8 cellular contexts compared by ENCODE assay signal in genomic region chr6:4775591-4776492, GRCh38. TPM values are rescaled to one million over a fixed set of nuclear protein-coding genes. Genes with fewer than 3 reads are reported as not detected.
DNase-seq lines count a peak whose midpoint lies in the region; ATAC-seq and TF ChIP-seq lines count a peak whose summit lies in the region.

TSS of gene CDYL (plus strand) at chr6:4776404. CDS start at chr6:4776784, 380 bp downstream.

- TF ChIP-seq CTCF in GM06990 (IDR thresholded peaks at IDR 0.05; ENCODE audit: insufficient read depth, low read length, poor library complexity, severe bottlenecking) (no peak), glutamatergic neuron (IDR thresholded peaks at IDR 0.05; ENCODE audit: partially characterized antibody, unreplicated experiment) (peak; percentile 11), ovary (IDR thresholded peaks at IDR 0.05) (peak in 1 of 3 donors; percentile 37), thoracic aorta (IDR thresholded peaks at IDR 0.05) (no peak)

- H3K4me1 Mint-ChIP-seq in activated naive CD4-positive, alpha-beta T cell treated with anti-CD3 and anti-CD28 coated beads, Interleukin-2, amount 50 U/mL, for 24 hours: peaks cover 60% of the 10 kb centered on the region
- H3K4me1 Mint-ChIP-seq in glutamatergic neuron (ENCODE audit: low read depth, unreplicated experiment): peaks cover 10% of the 10 kb centered on the region

- H3K4me3 ChIP-seq in GM06990 (replicated peaks; ENCODE audit: low read depth, low read length): peak within 1 kb of the TSS; percentile 72
- peak within 1 kb of the TSS; percentile 69 for H3K4me3 ChIP-seq in ovary
- H3K4me3 ChIP-seq in thoracic aorta: peak within 1 kb of the TSS; percentile 75

- peaks cover 12% of the 10 kb centered on the region for H3K4me1 ChIP-seq in ovary (ENCODE audit: insufficient read depth)
- peaks cover 6 to 30% of the 10 kb centered on the region in 2 donors for H3K4me1 ChIP-seq in thoracic aorta (ENCODE audit: control insufficient read depth in 1 of 2, low read depth in 2 of 2)

- peaks cover 4% of the 10 kb centered on the region for H3K27me3 Mint-ChIP-seq in activated naive CD4-positive, alpha-beta T cell treated with anti-CD3 and anti-CD28 coated beads, Interleukin-2, amount 50 U/mL, for 24 hours
- H3K27me3 Mint-ChIP-seq in glutamatergic neuron (ENCODE audit: unreplicated experiment): peaks cover 16% of the 10 kb centered on the region

- TF ChIP-seq POLR2A in ovary (IDR thresholded peaks at IDR 0.05): no peak

- H3K4me3 Mint-ChIP-seq in activated naive CD4-positive, alpha-beta T cell treated with anti-CD3 and anti-CD28 coated beads, Interleukin-2, amount 50 U/mL, for 24 hours: peak within 1 kb of the TSS; percentile 93
- H3K4me3 Mint-ChIP-seq in glutamatergic neuron (ENCODE audit: unreplicated experiment): peak within 1 kb of the TSS; percentile 94

- peak within 1 kb of the TSS; percentile 68 for H3K27ac Mint-ChIP-seq in activated naive CD4-positive, alpha-beta T cell treated with anti-CD3 and anti-CD28 coated beads, Interleukin-2, amount 50 U/mL, for 24 hours
- H3K27ac Mint-ChIP-seq in glutamatergic neuron (ENCODE audit: unreplicated experiment): no peak within 1 kb of the TSS

- H3K27ac ChIP-seq in ovary (peak within 1 kb of the TSS in 1 of 2 donors; percentile 42), thoracic aorta (peak within 1 kb of the TSS; percentile 54 to 63)

- intact Hi-C loops in ovary (cut with DNase I): no loop called here

- peak; percentile 59 for ATAC-seq in HG02588 (IDR thresholded peaks at IDR 0.05; ENCODE audit: unreplicated experiment)
- peak; percentile 70 for ATAC-seq in thoracic aorta (ENCODE audit: insufficient number of reproducible peaks, low FRiP score, low read depth)

- H3K9me3 ChIP-seq in ovary (no peaks in the 10 kb centered on the region), thoracic aorta (no peaks in the 10 kb centered on the region)

- WGBS in ovary, 3 donors: 0 to 3% (median 1%) methylated on average over 45 to 125 of the region's 135 CpGs

- no peaks in the 10 kb centered on the region; the same call in 1 of the 2 replicates for H3K27me3 ChIP-seq in GM06990 (replicated peaks; ENCODE audit: control insufficient read depth, insufficient read depth, low read length)
- H3K27me3 ChIP-seq in ovary: no peaks in the 10 kb centered on the region
- H3K27me3 ChIP-seq in thoracic aorta (replicated peaks; ENCODE audit: insufficient read depth): no peaks in the 10 kb centered on the region

- H3K36me3 ChIP-seq in GM06990 (ENCODE audit: control insufficient read depth, insufficient read depth, low read length) (no peaks in the 10 kb centered on the region), ovary (no peaks in the 10 kb centered on the region), thoracic aorta (no peaks in the 10 kb centered on the region)

- TF ChIP-seq EP300 in ovary (IDR thresholded peaks at IDR 0.05): no peak

- peaks cover 4% of the 10 kb centered on the region for H3K36me3 Mint-ChIP-seq in activated naive CD4-positive, alpha-beta T cell treated with anti-CD3 and anti-CD28 coated beads, Interleukin-2, amount 50 U/mL, for 24 hours
- H3K36me3 Mint-ChIP-seq in glutamatergic neuron (ENCODE audit: unreplicated experiment): peaks cover 11% of the 10 kb centered on the region

- peaks cover 11% of the 10 kb centered on the region for H3K9me3 Mint-ChIP-seq in activated naive CD4-positive, alpha-beta T cell treated with anti-CD3 and anti-CD28 coated beads, Interleukin-2, amount 50 U/mL, for 24 hours
- peaks cover 15% of the 10 kb centered on the region for H3K9me3 Mint-ChIP-seq in glutamatergic neuron (ENCODE audit: unreplicated experiment)

- DNase-seq in GM06990 (ENCODE audit: extremely low read depth, insufficient read length) (peak; percentile 92), NCI-H1092 (lab: John Stamatoyannopoulos, UW) (peak; percentile 23), SKM-1 (lab: John Stamatoyannopoulos, UW; ENCODE audit: unreplicated experiment) (peak; percentile 59), glutamatergic neuron (peak; percentile 94), ovary (peak; percentile 84 to 92 (median 89)), thoracic aorta (ENCODE audit: low spot score) (no peak)

RNA-seq across cellular contexts. Expression of gene CDYL, which starts in this region (rescaled TPM):
- total RNA-seq in glutamatergic neuron (ENCODE audit: unreplicated experiment): 63.3 TPM
- 10 to 100 TPM; 22.7 to 71.3 (median 55.7) TPM for total RNA-seq in ovary
- polyA plus RNA-seq in ovary: 10 to 100 TPM in 1 of 2 donors, 1 to 10 TPM in 1; 9.9 to 27.6 TPM
- 10 to 100 TPM; 22.7 to 38.2 TPM for total RNA-seq in thoracic aorta
